Comparison of ENCODE assay signal across 16 cellular contexts in genomic region chr17:19531780-19532501, GRCh38. TPM values are rescaled to one million over a fixed set of nuclear protein-coding genes. Genes with fewer than 3 reads are reported as not detected.
DNase-seq lines count a peak whose midpoint lies in the region; ATAC-seq and TF ChIP-seq lines count a peak whose summit lies in the region.
"Had no signal": no experiment of that assay in that cellular context is flagged by ENCODE, and none has a peak within 500 bp of the region (broad histone marks: within the 10 kb centered on the region; RNA-seq: fewer than 3 reads in every experiment).

No MANE protein-coding gene starts in this region.

- H3K27me3 ChIP-seq in mammary epithelial cell (ENCODE audit: insufficient read depth, low read length): peaks cover 10% of the 10 kb centered on the region

- POLR2A ChIA-PET in naive thymus-derived CD8-positive, alpha-beta T cell (lab: Charles Lee): no interaction called here

- no peaks in the 10 kb centered on the region for H3K79me2 ChIP-seq in mammary epithelial cell (ENCODE audit: insufficient read depth, low read length)

- peak overlapping the region; percentile 40 for H3K4me3 Mint-ChIP-seq in activated naive CD8-positive, alpha-beta T cell
- no peak overlapping the region for H3K4me3 Mint-ChIP-seq in activated naive CD8-positive, alpha-beta T cell treated with anti-CD3 and anti-CD28 coated beads for 36 hours
- H3K4me3 Mint-ChIP-seq in naive thymus-derived CD8-positive, alpha-beta T cell: peak overlapping the region in 7 of 10 donors; percentile 15 to 82 (median 50)

- in situ Hi-C loops in mammary epithelial cell (cut with MboI; ENCODE audit: low sequenced_read_pairs in 2 of 2): no loop called here

- H3K4me2 ChIP-seq in mammary epithelial cell (ENCODE audit: insufficient read depth, low read depth, low read length): no peak overlapping the region
- H3K4me2 ChIP-seq: KMS-11 had no signal

- dilution Hi-C loops in mammary epithelial cell (cut with HindIII; ENCODE audit: low sequenced_read_pairs): no loop called here

- H3K9me3 Mint-ChIP-seq in activated naive CD8-positive, alpha-beta T cell (ENCODE audit: low read depth): no peaks in the 10 kb centered on the region
- H3K9me3 Mint-ChIP-seq in activated naive CD8-positive, alpha-beta T cell treated with anti-CD3 and anti-CD28 coated beads for 36 hours: no peaks in the 10 kb centered on the region
- no peaks in the 10 kb centered on the region for H3K9me3 Mint-ChIP-seq in naive thymus-derived CD8-positive, alpha-beta T cell

- H4K20me1 ChIP-seq in mammary epithelial cell (ENCODE audit: insufficient read depth, low read length): no peaks in the 10 kb centered on the region

- CTCF ChIA-PET in mammary epithelial cell (lab: Charles Lee; ENCODE audit: low non-redundant PET): no interaction called here

- intact Hi-C loops in mammary epithelial cell (cut with micrococcal nuclease): no loop called here

- peaks cover 12% of the 10 kb centered on the region for H3K4me1 ChIP-seq in mammary epithelial cell (ENCODE audit: insufficient read depth, low read length)

- no peak overlapping the region for H3K27ac Mint-ChIP-seq in activated naive CD8-positive, alpha-beta T cell
- H3K27ac Mint-ChIP-seq in activated naive CD8-positive, alpha-beta T cell treated with anti-CD3 and anti-CD28 coated beads for 36 hours: no peak overlapping the region
- H3K27ac Mint-ChIP-seq in naive thymus-derived CD8-positive, alpha-beta T cell: no peak overlapping the region

- no peak for ATAC-seq in naive thymus-derived CD8-positive, alpha-beta T cell
- ATAC-seq in HG02970 (IDR thresholded peaks at IDR 0.05; ENCODE audit: low FRiP score, unreplicated experiment): no peak
- ATAC-seq in GM21529 (IDR thresholded peaks at IDR 0.05; ENCODE audit: unreplicated experiment): no peak
- ATAC-seq: PC-3 had no signal

- WGBS in mammary epithelial cell (ENCODE audit: low coverage, missing lambda C conversion rate): 91% methylated on average over 7 of the region's 8 CpGs

- peaks cover 32% of the 10 kb centered on the region for H3K27me3 Mint-ChIP-seq in activated naive CD8-positive, alpha-beta T cell
- peaks cover 69% of the 10 kb centered on the region for H3K27me3 Mint-ChIP-seq in activated naive CD8-positive, alpha-beta T cell treated with anti-CD3 and anti-CD28 coated beads for 36 hours
- H3K27me3 Mint-ChIP-seq in naive thymus-derived CD8-positive, alpha-beta T cell: peaks cover 27 to 50% (median 36%) of the 10 kb centered on the region in 5 donors

- no peaks in the 10 kb centered on the region for H3K9me3 ChIP-seq in mammary epithelial cell (replicated peaks; ENCODE audit: insufficient read depth, low read length)

- no peak overlapping the region for H3K4me3 ChIP-seq in fibroblast of pulmonary artery (replicated peaks; ENCODE audit: low read depth, low read length)
- no peak overlapping the region for H3K4me3 ChIP-seq in mammary epithelial cell (replicated peaks in 1 of 3; ENCODE audit: insufficient read depth in 1 of 3, low read depth in 2 of 3, low read length in 3 of 3)

- peaks cover 15% of the 10 kb centered on the region for H3K4me1 Mint-ChIP-seq in activated naive CD8-positive, alpha-beta T cell (ENCODE audit: low read depth)
- H3K4me1 Mint-ChIP-seq in activated naive CD8-positive, alpha-beta T cell treated with anti-CD3 and anti-CD28 coated beads for 36 hours: peaks cover 15% of the 10 kb centered on the region
- peaks cover 7 to 18% (median 11%) of the 10 kb centered on the region in 4 donors for H3K4me1 Mint-ChIP-seq in naive thymus-derived CD8-positive, alpha-beta T cell

- BruUV-seq in mammary epithelial cell (replicated peaks; lab: Mats Ljungman, UMichigan): no TSS peak

- H3K36me3 ChIP-seq in mammary epithelial cell (ENCODE audit: insufficient read depth, low read length): no peaks in the 10 kb centered on the region

- H3K9ac ChIP-seq in mammary epithelial cell (ENCODE audit: insufficient read depth, low read length): no peak overlapping the region
- H3K9ac ChIP-seq: KMS-11 had no signal

- TF ChIP-seq CTCF in fibroblast of pulmonary artery (IDR thresholded peaks at IDR 0.05; ENCODE audit: low read length, missing control alignments) (no peak), mammary epithelial cell (conservative IDR thresholded peaks at IDR 0.05 in 1 of 2, IDR thresholded peaks at IDR 0.05 in 1 of 2; ENCODE audit: extremely low read depth in 1 of 2, insufficient read depth in 1 of 2, low read depth in 1 of 2, low read length in 2 of 2) (no peak)

- H2AFZ ChIP-seq in mammary epithelial cell (ENCODE audit: low read depth, low read length): no peak overlapping the region

- no peaks in the 10 kb centered on the region for H3K36me3 Mint-ChIP-seq in activated naive CD8-positive, alpha-beta T cell
- no peaks in the 10 kb centered on the region for H3K36me3 Mint-ChIP-seq in activated naive CD8-positive, alpha-beta T cell treated with anti-CD3 and anti-CD28 coated beads for 36 hours
- H3K36me3 Mint-ChIP-seq in naive thymus-derived CD8-positive, alpha-beta T cell: no peaks in the 10 kb centered on the region

- DNase-seq in activated naive CD8-positive, alpha-beta T cell treated with anti-CD3 and anti-CD28 coated beads for 36 hours: no peak
- DNase-seq in fibroblast of pulmonary artery (ENCODE audit: low read depth) (peak; percentile 22), mammary epithelial cell (no peak)
- no peak for DNase-seq in naive thymus-derived CD8-positive, alpha-beta T cell
- no peak for DNase-seq in stimulated activated naive CD4-positive, alpha-beta T cell treated with Interleukin-2 at 50 U/mL for 16 hours (lab: John Stamatoyannopoulos, UW)
- DNase-seq: 8988T, DND-41, GDM1, NCI-H1436, NCI-H2029, NCI-H774, PC-3 had no signal

- H3K27ac ChIP-seq in mammary epithelial cell (ENCODE audit: insufficient read depth, low read depth, low read length): no peak overlapping the region
- H3K27ac ChIP-seq: KMS-11 had no signal

RNA-seq across cellular contexts. Expression of gene SLC47A1, which starts 1.7 kb away (rescaled TPM):
- not detected for total RNA-seq in activated naive CD8-positive, alpha-beta T cell treated with anti-CD3 and anti-CD28 coated beads for 36 hours
- total RNA-seq in naive thymus-derived CD8-positive, alpha-beta T cell: not detected
- under 1 TPM in 2 of 3 donors, not detected in 1; 0.29 to 0.69 TPM for polyA plus RNA-seq in naive thymus-derived CD8-positive, alpha-beta T cell
- 1 to 10 TPM in 1 of 2 donors, under 1 TPM in 1; 0.50 to 2.4 TPM for total RNA-seq in mammary epithelial cell
- 0.37 TPM for polyA plus RNA-seq in mammary epithelial cell
- polyA minus RNA-seq in mammary epithelial cell: not detected
